Comparison of ENCODE assay signal across 1 cellular context in genomic region chr3:69385723-69386483, GRCh38.
TF ChIP-seq lines count a peak whose summit lies in the region.

Gene FRMD4B, minus strand, starts transcription at chr3:69386088. Its CDS starts 99 bp downstream, at chr3:69385989.

TF ChIP-seq in HepG2, 621 proteins besides CTCF, POLR2A, EP300 and RAD21 (continued from another document):
- TF ChIP-seq ZBTB21 (CRISPR knock-in tag; IDR thresholded peaks at IDR 0.05) (no peak), ZNF484 (CRISPR knock-in tag; IDR thresholded peaks at IDR 0.05; ENCODE audit: borderline replicate concordance, low read depth) (no peak), HMG20B (CRISPR knock-in tag; conservative IDR thresholded peaks at IDR 0.05) (no peak), ZBTB39 (CRISPR knock-in tag; IDR thresholded peaks at IDR 0.05) (no peak), SMARCE1 (IDR thresholded peaks at IDR 0.05; ENCODE audit: borderline replicate concordance) (no peak), ZNF75D (CRISPR knock-in tag; IDR thresholded peaks at IDR 0.05; ENCODE audit: borderline replicate concordance) (no peak), ZNF296 (CRISPR knock-in tag; conservative IDR thresholded peaks at IDR 0.05) (no peak), RORA (CRISPR knock-in tag; IDR thresholded peaks at IDR 0.05) (no peak), TOPORS (CRISPR knock-in tag; IDR thresholded peaks at IDR 0.05) (no peak), ZMYM2 (CRISPR knock-in tag; IDR thresholded peaks at IDR 0.05) (no peak), ZNF33A (CRISPR knock-in tag; IDR thresholded peaks at IDR 0.05; ENCODE audit: borderline replicate concordance) (no peak), EHMT2 (IDR thresholded peaks at IDR 0.05; ENCODE audit: borderline replicate concordance, low read depth, low read length) (no peak), FOXK2 (IDR thresholded peaks at IDR 0.05) (no peak), BCL6 (CRISPR knock-in tag; IDR thresholded peaks at IDR 0.05) (no peak)
- TF ChIP-seq, protein P1, sequence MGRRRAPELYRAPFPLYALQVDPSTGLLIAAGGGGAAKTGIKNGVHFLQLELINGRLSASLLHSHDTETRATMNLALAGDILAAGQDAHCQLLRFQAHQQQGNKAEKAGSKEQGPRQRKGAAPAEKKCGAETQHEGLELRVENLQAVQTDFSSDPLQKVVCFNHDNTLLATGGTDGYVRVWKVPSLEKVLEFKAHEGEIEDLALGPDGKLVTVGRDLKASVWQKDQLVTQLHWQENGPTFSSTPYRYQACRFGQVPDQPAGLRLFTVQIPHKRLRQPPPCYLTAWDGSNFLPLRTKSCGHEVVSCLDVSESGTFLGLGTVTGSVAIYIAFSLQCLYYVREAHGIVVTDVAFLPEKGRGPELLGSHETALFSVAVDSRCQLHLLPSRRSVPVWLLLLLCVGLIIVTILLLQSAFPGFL (CRISPR knock-in tag; IDR thresholded peaks at IDR 0.05): no peak
- TF ChIP-seq, protein P2, sequence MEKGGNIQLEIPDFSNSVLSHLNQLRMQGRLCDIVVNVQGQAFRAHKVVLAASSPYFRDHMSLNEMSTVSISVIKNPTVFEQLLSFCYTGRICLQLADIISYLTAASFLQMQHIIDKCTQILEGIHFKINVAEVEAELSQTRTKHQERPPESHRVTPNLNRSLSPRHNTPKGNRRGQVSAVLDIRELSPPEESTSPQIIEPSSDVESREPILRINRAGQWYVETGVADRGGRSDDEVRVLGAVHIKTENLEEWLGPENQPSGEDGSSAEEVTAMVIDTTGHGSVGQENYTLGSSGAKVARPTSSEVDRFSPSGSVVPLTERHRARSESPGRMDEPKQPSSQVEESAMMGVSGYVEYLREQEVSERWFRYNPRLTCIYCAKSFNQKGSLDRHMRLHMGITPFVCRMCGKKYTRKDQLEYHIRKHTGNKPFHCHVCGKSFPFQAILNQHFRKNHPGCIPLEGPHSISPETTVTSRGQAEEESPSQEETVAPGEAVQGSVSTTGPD (CRISPR knock-in tag; IDR thresholded peaks at IDR 0.05): no peak
- TF ChIP-seq, protein P3, sequence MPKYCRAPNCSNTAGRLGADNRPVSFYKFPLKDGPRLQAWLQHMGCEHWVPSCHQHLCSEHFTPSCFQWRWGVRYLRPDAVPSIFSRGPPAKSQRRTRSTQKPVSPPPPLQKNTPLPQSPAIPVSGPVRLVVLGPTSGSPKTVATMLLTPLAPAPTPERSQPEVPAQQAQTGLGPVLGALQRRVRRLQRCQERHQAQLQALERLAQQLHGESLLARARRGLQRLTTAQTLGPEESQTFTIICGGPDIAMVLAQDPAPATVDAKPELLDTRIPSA (CRISPR knock-in tag; IDR thresholded peaks at IDR 0.05; ENCODE audit: borderline replicate concordance): no peak
